ENCODE assay signal across 32 cellular contexts in genomic region chr3:82927309-82928253, GRCh38.
DNase-seq lines count a peak whose midpoint lies in the region; ATAC-seq and TF ChIP-seq lines count a peak whose summit lies in the region.
"Had no signal": no experiment of that assay in that cellular context is flagged by ENCODE, and none has a peak within 500 bp of the region (broad histone marks: within the 10 kb centered on the region; RNA-seq: fewer than 3 reads in every experiment).

No MANE protein-coding gene starts in this region.

- H3K36me3 ChIP-seq in BE2C (no peaks in the 10 kb centered on the region), MM.1S (replicated peaks; ENCODE audit: insufficient read depth, low read length) (no peaks in the 10 kb centered on the region), SJCRH30 (no peaks in the 10 kb centered on the region), liver (ENCODE audit: control insufficient read depth in 4 of 4, insufficient read depth in 3 of 4, low read depth in 1 of 4, low read length in 3 of 4) (no peaks in the 10 kb centered on the region)
- H3K36me3 ChIP-seq: BLaER1, heart left ventricle, prostate gland, transverse colon had no signal

- DNase-seq in BE2C (peak; percentile 6), MM.1S (peak; percentile 33), SJCRH30 (peak; percentile 81 to 91), cerebellar nuclear complex (lab: John Stamatoyannopoulos, UW) (no peak)
- DNase-seq in stimulated activated CD4-positive, alpha-beta T cell treated with anti-CD3 and anti-CD28 coated beads, Interleukin-1b, Interleukin-23, amount 100 ng/mL, for 48 hours = no peak
- DNase-seq: activated CD4-positive, alpha-beta T cell treated with anti-CD3 and anti-CD28 coated beads, Interleukin-2, amount 10 ng/mL, durations not matched to agents 7 days and 5 days; activated gamma-delta T cell; activated naive CD8-positive, alpha-beta T cell treated with anti-CD3 and anti-CD28 coated beads for 36 hours; activated T-cell treated with anti-CD3 and anti-CD28 coated beads, Interleukin-2, amount 50 U/mL, for 24 hours; aorta; central memory CD4-positive, alpha-beta T cell; dermis blood vessel endothelial cell; endodermal cell; foreskin fibroblast; H9; heart left ventricle; islet precursor cell; left ventricle myocardium superior; naive thymus-derived CD4-positive, alpha-beta T cell; NCI-H146; NCI-H510A treated with DMSO at 0.1 percent for 48 hours; SIG-M5; stimulated activated CD4-positive, alpha-beta T cell treated with anti-CD3 and anti-CD28 coated beads, Interleukin-4, amount 100 ng/mL, for 4 hours; transverse colon had no signal

- H3K9me3 ChIP-seq in BE2C (no peaks in the 10 kb centered on the region), MM.1S (replicated peaks; ENCODE audit: insufficient read depth, low read length) (no peaks in the 10 kb centered on the region), SJCRH30 (replicated peaks) (no peaks in the 10 kb centered on the region), liver (ENCODE audit: control insufficient read depth in 4 of 4, low read length in 3 of 4) (peaks cover 0 to under 1% (median 0%) of the 10 kb centered on the region in 4 donors)
- H3K9me3 ChIP-seq: BLaER1, prostate gland had no signal

- TF ChIP-seq RAD21 in liver (IDR thresholded peaks at IDR 0.05) = peak in 1 of 2 donors; percentile 37

- TF ChIP-seq CTCF in BE2C (IDR thresholded peaks at IDR 0.05; ENCODE audit: low read depth, low read length) (no peak), MM.1S (IDR thresholded peaks at IDR 0.05; ENCODE audit: low read length) (no peak), liver (IDR thresholded peaks at IDR 0.05; ENCODE audit: low read depth, low read length, missing input control) (no peak)

- no peak overlapping the region for H3K4me3 ChIP-seq in BE2C (ENCODE audit: low read depth, low read length)
- H3K4me3 ChIP-seq in MM.1S (ENCODE audit: low read length) = no peak overlapping the region
- no peak overlapping the region for H3K4me3 ChIP-seq in SJCRH30
- no peak overlapping the region for H3K4me3 ChIP-seq in liver (ENCODE audit: low read depth in 1 of 3, low read length in 3 of 3)
- H3K4me3 ChIP-seq: BLaER1, heart left ventricle, prostate gland, transverse colon had no signal

- H3K4me1 ChIP-seq in BE2C (no peaks in the 10 kb centered on the region), MM.1S (ENCODE audit: low read length) (no peaks in the 10 kb centered on the region), SJCRH30 (peaks cover 28% of the 10 kb centered on the region), liver (ENCODE audit: control insufficient read depth in 4 of 4, insufficient read depth in 4 of 4, low read length in 3 of 4) (peaks cover 0 to 11% (median 3%) of the 10 kb centered on the region in 4 donors)
- H3K4me1 ChIP-seq: BLaER1, heart left ventricle, prostate gland, transverse colon had no signal

- H3K9ac ChIP-seq in MM.1S (ENCODE audit: low read length) (no peak overlapping the region), liver (ENCODE audit: low read depth in 1 of 2, low read length in 2 of 2) (peak overlapping the region in 1 of 2 donors; percentile 31)
- H3K9ac ChIP-seq: BLaER1 had no signal

- H3K9me2 ChIP-seq in MM.1S (replicated peaks; ENCODE audit: insufficient read depth, low read length) = no peaks in the 10 kb centered on the region

- ATAC-seq in HG02642 (IDR thresholded peaks at IDR 0.05; ENCODE audit: poor library complexity, unreplicated experiment) = no peak
- ATAC-seq in GM18498 (IDR thresholded peaks at IDR 0.05; ENCODE audit: unreplicated experiment) = no peak
- ATAC-seq: esophagus mucosa; heart left ventricle; left ventricle myocardium superior; naive thymus-derived CD4-positive, alpha-beta T cell; sciatic nerve; WTC11 had no signal

- H4K20me1 ChIP-seq in MM.1S (ENCODE audit: insufficient read depth, low read length) = no peaks in the 10 kb centered on the region
- H4K20me1 ChIP-seq: BLaER1 had no signal

- no peaks in the 10 kb centered on the region for H3F3A ChIP-seq in MM.1S (ENCODE audit: insufficient read depth, low read length)

- H2AFZ ChIP-seq in MM.1S (ENCODE audit: low read length) = no peak overlapping the region

- H3K79me2 ChIP-seq in MM.1S (ENCODE audit: low read length) = no peaks in the 10 kb centered on the region

- H3K27me3 ChIP-seq in BE2C = no peaks in the 10 kb centered on the region
- H3K27me3 ChIP-seq in MM.1S (replicated peaks; ENCODE audit: insufficient read depth, low read length) = no peaks in the 10 kb centered on the region
- H3K27me3 ChIP-seq in SJCRH30 = no peaks in the 10 kb centered on the region
- no peaks in the 10 kb centered on the region for H3K27me3 ChIP-seq in liver (ENCODE audit: control insufficient read depth in 4 of 4, insufficient read depth in 4 of 4, low read length in 3 of 4)
- H3K27me3 ChIP-seq: BLaER1, heart left ventricle, transverse colon had no signal

- 45% methylated on average over 5 of the region's 5 CpGs for WGBS in liver

- no peak overlapping the region for H3K27ac ChIP-seq in MM.1S (ENCODE audit: low read length)
- H3K27ac ChIP-seq in SJCRH30 = peak overlapping the region; percentile 80
- H3K27ac ChIP-seq in liver (ENCODE audit: low read depth in 1 of 2, low read length in 2 of 2) = peak overlapping the region; percentile 41 to 42
- H3K27ac ChIP-seq: BLaER1, heart left ventricle, prostate gland, transverse colon had no signal

- H3K4me2 ChIP-seq in MM.1S (ENCODE audit: low read depth, low read length) = no peak overlapping the region
- H3K4me2 ChIP-seq: BLaER1 had no signal

TF ChIP-seq in liver, 16 proteins besides CTCF, POLR2A, EP300 and RAD21:
- TF ChIP-seq EGR1 (IDR thresholded peaks at IDR 0.05; ENCODE audit: low read depth in 2 of 2) = peak in 1 of 2 donors; percentile 34
- no peak for TF ChIP-seq NR2F2 (IDR thresholded peaks at IDR 0.05)
- peak; percentile 62 for TF ChIP-seq FOXA1 (IDR thresholded peaks at IDR 0.05)
- peak; percentile 14 to 68 for TF ChIP-seq JUND (IDR thresholded peaks at IDR 0.05)
- TF ChIP-seq, protein P1, sequence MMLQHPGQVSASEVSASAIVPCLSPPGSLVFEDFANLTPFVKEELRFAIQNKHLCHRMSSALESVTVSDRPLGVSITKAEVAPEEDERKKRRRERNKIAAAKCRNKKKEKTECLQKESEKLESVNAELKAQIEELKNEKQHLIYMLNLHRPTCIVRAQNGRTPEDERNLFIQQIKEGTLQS (IDR thresholded peaks at IDR 0.05) = peak; percentile 38
- TF ChIP-seq SP1 (IDR thresholded peaks at IDR 0.05) = peak; percentile 59
- peak; percentile 86 for TF ChIP-seq FOXA2 (IDR thresholded peaks at IDR 0.05)
- TF ChIP-seq HNF4G (IDR thresholded peaks at IDR 0.05) = no peak
- TF ChIP-seq TAF1 (conservative IDR thresholded peaks at IDR 0.05) = no peak
- TF ChIP-seq GABPA (IDR thresholded peaks at IDR 0.05 in 1 of 2, conservative IDR thresholded peaks at IDR 0.05 in 1 of 2) = no peak
- TF ChIP-seq RXRA (IDR thresholded peaks at IDR 0.05) = peak in 1 of 2 donors; percentile 57
- TF ChIP-seq, protein P2, sequence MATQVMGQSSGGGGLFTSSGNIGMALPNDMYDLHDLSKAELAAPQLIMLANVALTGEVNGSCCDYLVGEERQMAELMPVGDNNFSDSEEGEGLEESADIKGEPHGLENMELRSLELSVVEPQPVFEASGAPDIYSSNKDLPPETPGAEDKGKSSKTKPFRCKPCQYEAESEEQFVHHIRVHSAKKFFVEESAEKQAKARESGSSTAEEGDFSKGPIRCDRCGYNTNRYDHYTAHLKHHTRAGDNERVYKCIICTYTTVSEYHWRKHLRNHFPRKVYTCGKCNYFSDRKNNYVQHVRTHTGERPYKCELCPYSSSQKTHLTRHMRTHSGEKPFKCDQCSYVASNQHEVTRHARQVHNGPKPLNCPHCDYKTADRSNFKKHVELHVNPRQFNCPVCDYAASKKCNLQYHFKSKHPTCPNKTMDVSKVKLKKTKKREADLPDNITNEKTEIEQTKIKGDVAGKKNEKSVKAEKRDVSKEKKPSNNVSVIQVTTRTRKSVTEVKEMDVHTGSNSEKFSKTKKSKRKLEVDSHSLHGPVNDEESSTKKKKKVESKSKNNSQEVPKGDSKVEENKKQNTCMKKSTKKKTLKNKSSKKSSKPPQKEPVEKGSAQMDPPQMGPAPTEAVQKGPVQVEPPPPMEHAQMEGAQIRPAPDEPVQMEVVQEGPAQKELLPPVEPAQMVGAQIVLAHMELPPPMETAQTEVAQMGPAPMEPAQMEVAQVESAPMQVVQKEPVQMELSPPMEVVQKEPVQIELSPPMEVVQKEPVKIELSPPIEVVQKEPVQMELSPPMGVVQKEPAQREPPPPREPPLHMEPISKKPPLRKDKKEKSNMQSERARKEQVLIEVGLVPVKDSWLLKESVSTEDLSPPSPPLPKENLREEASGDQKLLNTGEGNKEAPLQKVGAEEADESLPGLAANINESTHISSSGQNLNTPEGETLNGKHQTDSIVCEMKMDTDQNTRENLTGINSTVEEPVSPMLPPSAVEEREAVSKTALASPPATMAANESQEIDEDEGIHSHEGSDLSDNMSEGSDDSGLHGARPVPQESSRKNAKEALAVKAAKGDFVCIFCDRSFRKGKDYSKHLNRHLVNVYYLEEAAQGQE (IDR thresholded peaks at IDR 0.05) = peak; percentile 27
- peak; percentile 53 for TF ChIP-seq YY1 (IDR thresholded peaks at IDR 0.05)
- TF ChIP-seq MAX (IDR thresholded peaks at IDR 0.05) = no peak
- TF ChIP-seq, protein P3, sequence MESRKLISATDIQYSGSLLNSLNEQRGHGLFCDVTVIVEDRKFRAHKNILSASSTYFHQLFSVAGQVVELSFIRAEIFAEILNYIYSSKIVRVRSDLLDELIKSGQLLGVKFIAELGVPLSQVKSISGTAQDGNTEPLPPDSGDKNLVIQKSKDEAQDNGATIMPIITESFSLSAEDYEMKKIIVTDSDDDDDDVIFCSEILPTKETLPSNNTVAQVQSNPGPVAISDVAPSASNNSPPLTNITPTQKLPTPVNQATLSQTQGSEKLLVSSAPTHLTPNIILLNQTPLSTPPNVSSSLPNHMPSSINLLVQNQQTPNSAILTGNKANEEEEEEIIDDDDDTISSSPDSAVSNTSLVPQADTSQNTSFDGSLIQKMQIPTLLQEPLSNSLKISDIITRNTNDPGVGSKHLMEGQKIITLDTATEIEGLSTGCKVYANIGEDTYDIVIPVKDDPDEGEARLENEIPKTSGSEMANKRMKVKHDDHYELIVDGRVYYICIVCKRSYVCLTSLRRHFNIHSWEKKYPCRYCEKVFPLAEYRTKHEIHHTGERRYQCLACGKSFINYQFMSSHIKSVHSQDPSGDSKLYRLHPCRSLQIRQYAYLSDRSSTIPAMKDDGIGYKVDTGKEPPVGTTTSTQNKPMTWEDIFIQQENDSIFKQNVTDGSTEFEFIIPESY (IDR thresholded peaks at IDR 0.05) = peak; percentile 48
- peak; percentile 79 to 93 for TF ChIP-seq HNF4A (conservative IDR thresholded peaks at IDR 0.05)

Comparison
In these comparisons a context has a peak if more than half of its experiments do, and no peak if none do; other contexts are left out.
1. DNase-seq: peak in BE2C (single experiment), MM.1S (single experiment) and SJCRH30 (2 of 2); none in stimulated activated CD4-positive, alpha-beta T cell treated with anti-CD3 and anti-CD28 coated beads, Interleukin-1b, Interleukin-23, amount 100 ng/mL, for 48 hours (single experiment) and cerebellar nuclear complex (0 of 2).